ENCODE assay signal across 11 cellular contexts in genomic region chr4:76341063-76341462, GRCh38. TPM values are rescaled to one million over a fixed set of nuclear protein-coding genes. Genes with fewer than 3 reads are reported as not detected.
A peak's percentile ranks its signal among the peaks of the same experiment; 100 is the strongest.
DNase-seq lines count a peak whose midpoint lies in the region; ATAC-seq and TF ChIP-seq lines count a peak whose summit lies in the region.
"Had no signal": no experiment of that assay in that cellular context is flagged by ENCODE, and none has a peak within 500 bp of the region (broad histone marks: within the 10 kb centered on the region; RNA-seq: fewer than 3 reads in every experiment).

No MANE protein-coding gene starts in this region.

- H3K27ac ChIP-seq in A673 (ENCODE audit: low read depth, low read length, poor library complexity, severe bottlenecking) (no peak overlapping the region), right cardiac atrium (ENCODE audit: low read length) (no peak overlapping the region)
- H3K27ac ChIP-seq: BLaER1 treated with 17β-estradiol and CSF1 and Interleukin-3, amounts not matched to agents 10 nM and 100 nM had no signal

- H3K27me3 ChIP-seq in A673 (replicated peaks; ENCODE audit: insufficient read depth, low read depth, low read length, poor library complexity) (no peaks in the 10 kb centered on the region), right cardiac atrium (ENCODE audit: control insufficient read depth, insufficient read depth) (no peaks in the 10 kb centered on the region)
- H3K27me3 ChIP-seq: BLaER1 treated with 17β-estradiol and CSF1 and Interleukin-3, amounts not matched to agents 10 nM and 100 nM had no signal

- ATAC-seq in right cardiac atrium (peak; percentile 80 to 81), HG02678 (IDR thresholded peaks at IDR 0.05; ENCODE audit: unreplicated experiment) (no peak)
- ATAC-seq: sciatic nerve had no signal

- H3K4me3 ChIP-seq in A673 (ENCODE audit: low read depth, low read length, poor library complexity, severe bottlenecking) (no peak overlapping the region), astrocyte of the spinal cord (ENCODE audit: low read depth, low read length) (no peak overlapping the region), right cardiac atrium (ENCODE audit: low read length) (no peak overlapping the region)
- H3K4me3 ChIP-seq: BLaER1 treated with 17β-estradiol and CSF1 and Interleukin-3, amounts not matched to agents 10 nM and 100 nM; lung had no signal

- H3K36me3 ChIP-seq in A673 (ENCODE audit: insufficient read depth, low read length, poor library complexity, severe bottlenecking) = no peaks in the 10 kb centered on the region
- H3K36me3 ChIP-seq: BLaER1 treated with 17β-estradiol and CSF1 and Interleukin-3, amounts not matched to agents 10 nM and 100 nM had no signal

- H3K9me3 ChIP-seq in A673 (ENCODE audit: low read depth, low read length, poor library complexity, severe bottlenecking) (no peaks in the 10 kb centered on the region), right cardiac atrium (ENCODE audit: control insufficient read depth, low read length) (no peaks in the 10 kb centered on the region)
- H3K9me3 ChIP-seq: BLaER1 treated with 17β-estradiol and CSF1 and Interleukin-3, amounts not matched to agents 10 nM and 100 nM had no signal

- H3K4me1 ChIP-seq in A673 (ENCODE audit: insufficient read depth, low read length, poor library complexity, severe bottlenecking) (no peaks in the 10 kb centered on the region), right cardiac atrium (ENCODE audit: control insufficient read depth, insufficient read depth, low read length) (no peaks in the 10 kb centered on the region)

- POLR2A ChIA-PET in A673 (lab: Charles Lee; ENCODE audit: low non-redundant PET) = no interaction called here

- CTCF ChIA-PET in A673 (lab: Charles Lee) = no interaction called here

- peak; percentile 1 for DNase-seq in A673 (ENCODE audit: low spot score)
- peak; percentile 7 for DNase-seq in KBM-7
- DNase-seq in astrocyte of the spinal cord (ENCODE audit: low read depth, low spot score) = peak; percentile 63
- no peak for DNase-seq in right cardiac atrium
- DNase-seq in globus pallidus (ENCODE audit: low spot score) = no peak
- DNase-seq in NCI-H345 (lab: John Stamatoyannopoulos, UW) = no peak
- no peak for DNase-seq in GM13977 (ENCODE audit: low spot score)

- BruUV-seq in A673 (replicated peaks; lab: Mats Ljungman, UMichigan) = no TSS peak

- TF ChIP-seq CTCF in A673 (conservative IDR thresholded peaks at IDR 0.05; ENCODE audit: low read depth, low read length) (no peak), astrocyte of the spinal cord (IDR thresholded peaks at IDR 0.05; ENCODE audit: low read depth, low read length) (no peak), GM13977 (IDR thresholded peaks at IDR 0.05; ENCODE audit: extremely low read depth, insufficient read depth, missing control alignments) (no peak)

- intact Hi-C loops in A673 (cut with micrococcal nuclease; ENCODE audit: unreplicated experiment) = no loop called here
- intact Hi-C loops in right cardiac atrium (cut with DNase I) = no loop called here

- in situ Hi-C loops in KBM-7 (cut with MboI; ENCODE audit: low pct_unique_long_range_greater_than_20kb, low sequenced_read_pairs) (no loop called here), astrocyte of the spinal cord (cut with HindIII; ENCODE audit: low sequenced_read_pairs) (no loop called here), GM13977 (cut with MboI; ENCODE audit: low pct_unique_long_range_greater_than_20kb, low sequenced_read_pairs, unreplicated experiment) (no loop called here)

RNA-seq across cellular contexts. Expression of gene STBD1, which starts 34.5 kb away (rescaled TPM):
- total RNA-seq in A673 (2021) = not detected in 2 replicates
- 10 to 100 TPM; 28.5 to 42.6 (median 31.3) TPM for total RNA-seq in right cardiac atrium
- 33.8 TPM for polyA plus RNA-seq in right cardiac atrium

Comparison
In these comparisons a context has a peak if more than half of its experiments do, and no peak if none do; other contexts are left out.
1. DNase-seq: peak in A673 (single experiment), KBM-7 (single experiment) and astrocyte of the spinal cord (single experiment); none in right cardiac atrium (0 of 3), globus pallidus (single experiment), NCI-H345 (single experiment) and GM13977 (single experiment).
2. RNA of gene STBD1, which starts 34.5 kb away (total RNA-seq): 28.5 to 42.6 TPM in right cardiac atrium; not detected in A673; every median in the first group is over 10 times any median in the second.